In genomic region chr15:27989838-27990237, GRCh38 we compare ENCODE assay signal across 24 cellular contexts.
"Had no signal": no experiment of that assay in that cellular context is flagged by ENCODE, and none has a peak within 500 bp of the region (broad histone marks: within the 10 kb centered on the region; RNA-seq: fewer than 3 reads in every experiment).

No MANE protein-coding gene starts in this region.

- H3K4me3 ChIP-seq: esophagus squamous epithelium, left ventricle myocardium inferior, lung, pancreas, psoas muscle, right atrium auricular region, suprapubic skin, tibial artery had no signal

- H3K9me3 ChIP-seq: esophagus squamous epithelium, left ventricle myocardium inferior, pancreas, psoas muscle, right atrium auricular region, suprapubic skin, tibial artery had no signal

- H3K27me3 ChIP-seq: esophagus squamous epithelium, pancreas, right atrium auricular region, suprapubic skin, tibial artery had no signal

- H3K27ac ChIP-seq: esophagus squamous epithelium, left ventricle myocardium inferior, pancreas, psoas muscle, right atrium auricular region, suprapubic skin, tibial artery, VCaP had no signal

- H3K36me3 ChIP-seq: esophagus squamous epithelium, left ventricle myocardium inferior, pancreas, right atrium auricular region, suprapubic skin had no signal

- DNase-seq: activated CD4-positive, alpha-beta memory T cell treated with anti-CD3 and anti-CD28 coated beads for 36 hours; activated CD4-positive, alpha-beta T cell treated with anti-CD3 and anti-CD28 coated beads for 4 hours; activated CD8-positive, alpha-beta memory T cell treated with anti-CD3 and anti-CD28 coated beads, Interleukin-2, amount 50 U/mL, for 4 hours; activated gamma-delta T cell treated with Interleukin-2 at 50 U/mL for 16 hours; activated naive CD4-positive, alpha-beta T cell treated with anti-CD3 and anti-CD28 coated beads, Interleukin-2, amount 50 U/mL, for 16 hours; activated T-cell treated with anti-CD3 and anti-CD28 coated beads, Interleukin-2, amount 50 U/mL, for 1 hour; amniotic stem cell; dermis blood vessel endothelial cell; effector CD4-positive, alpha-beta T cell; esophagus squamous epithelium; foreskin melanocyte; left ventricle myocardium inferior; mesendoderm; nephron progenitor cell; nucleus accumbens; pancreas; psoas muscle; stimulated activated CD4-positive, alpha-beta T cell treated with anti-CD3 and anti-CD28 coated beads, Interleukin-15, amount 100 ng/mL, for 24 hours; stimulated activated naive CD4-positive, alpha-beta T cell; tibial artery had no signal

- ATAC-seq: pancreas, psoas muscle had no signal

- H3K4me1 ChIP-seq: esophagus squamous epithelium, left ventricle myocardium inferior, pancreas, psoas muscle, right atrium auricular region, suprapubic skin, tibial artery had no signal
